In genomic region chr5:138936968-138937345, GRCh38 we compare ENCODE assay signal across 1 cellular context.
TF ChIP-seq lines count a peak whose summit lies in the region.

No MANE protein-coding gene starts in this region.

TF ChIP-seq in HepG2, 621 proteins besides CTCF, POLR2A, EP300 and RAD21 (continued from another document):
- TF ChIP-seq, protein P1, sequence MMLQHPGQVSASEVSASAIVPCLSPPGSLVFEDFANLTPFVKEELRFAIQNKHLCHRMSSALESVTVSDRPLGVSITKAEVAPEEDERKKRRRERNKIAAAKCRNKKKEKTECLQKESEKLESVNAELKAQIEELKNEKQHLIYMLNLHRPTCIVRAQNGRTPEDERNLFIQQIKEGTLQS (CRISPR knock-in tag; IDR thresholded peaks at IDR 0.05) = no peak
- TF ChIP-seq ARID2 (CRISPR knock-in tag; IDR thresholded peaks at IDR 0.05; ENCODE audit: borderline replicate concordance) (no peak), SP5 (CRISPR knock-in tag; IDR thresholded peaks at IDR 0.05; ENCODE audit: borderline replicate concordance, low read depth) (no peak)
- TF ChIP-seq, protein P2, sequence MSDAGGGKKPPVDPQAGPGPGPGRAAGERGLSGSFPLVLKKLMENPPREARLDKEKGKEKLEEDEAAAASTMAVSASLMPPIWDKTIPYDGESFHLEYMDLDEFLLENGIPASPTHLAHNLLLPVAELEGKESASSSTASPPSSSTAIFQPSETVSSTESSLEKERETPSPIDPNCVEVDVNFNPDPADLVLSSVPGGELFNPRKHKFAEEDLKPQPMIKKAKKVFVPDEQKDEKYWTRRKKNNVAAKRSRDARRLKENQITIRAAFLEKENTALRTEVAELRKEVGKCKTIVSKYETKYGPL (CRISPR knock-in tag; IDR thresholded peaks at IDR 0.05) = no peak
